ENCODE assay signal across 8 cellular contexts in the genomic region with DNA sequence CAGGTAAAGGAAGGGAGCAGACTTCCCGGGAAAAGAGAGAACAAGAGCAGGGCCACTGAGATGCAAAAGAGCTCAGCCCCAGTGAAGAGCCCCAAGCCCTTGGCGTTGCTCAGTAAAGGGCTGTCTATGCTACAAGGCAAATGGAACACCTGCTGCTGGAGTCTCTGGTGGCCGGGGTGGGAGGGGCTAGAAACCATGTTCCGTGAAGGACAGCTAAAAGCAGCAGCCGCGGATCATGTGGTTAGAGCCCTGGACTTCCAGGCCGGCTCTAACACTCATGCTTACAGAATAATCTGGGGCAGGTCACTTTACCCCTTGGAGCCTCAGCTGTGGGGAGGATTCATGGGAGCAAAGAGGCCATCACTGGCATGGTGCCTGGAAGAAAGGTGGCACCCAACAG. TPM values are rescaled to one million over a fixed set of nuclear protein-coding genes. Genes with fewer than 3 reads are reported as not detected.
DNase-seq lines count a peak whose midpoint lies in the region; FAIRE-seq and TF ChIP-seq lines count a peak whose summit lies in the region.

No MANE protein-coding gene starts in this region.

- H3K36me3 ChIP-seq in stomach: no peaks in the 10 kb centered on the region
- no peaks in the 10 kb centered on the region for H3K36me3 ChIP-seq in ovary

- no peak for TF ChIP-seq POLR2A in GM12892 (IDR thresholded peaks at IDR 0.05; ENCODE audit: low read depth, low read length)
- TF ChIP-seq POLR2A in stomach (IDR thresholded peaks at IDR 0.05): no peak
- no peak for TF ChIP-seq POLR2A in ovary (IDR thresholded peaks at IDR 0.05)

- H3K27me3 ChIP-seq in stomach (peaks cover 0 to 11% (median 0%) of the 10 kb centered on the region in 3 donors), ovary (no peaks in the 10 kb centered on the region)

- peak; percentile 50 for DNase-seq in GM12892 (ENCODE audit: insufficient read length)
- peak; percentile 58 for DNase-seq in HCEC 1CT
- peak; percentile 52 for DNase-seq in NCI-H2171 (lab: John Stamatoyannopoulos, UW)
- no peak for DNase-seq in epithelial cell of prostate (ENCODE audit: low read depth, low spot score)
- no peak for DNase-seq in type B pancreatic cell (ENCODE audit: extremely low spot score, unreplicated experiment)
- DNase-seq in mesenteric fat pad (ENCODE audit: low spot score): no peak
- no peak for DNase-seq in stomach
- no peak for DNase-seq in ovary

- 27 to 38% (median 36%) methylated on average over 7 of the region's 7 CpGs for WGBS in stomach, 5 donors
- 29 to 35% (median 32%) methylated on average over 7 of the region's 7 CpGs for WGBS in ovary, 3 donors

- TF ChIP-seq CTCF in type B pancreatic cell (conservative IDR thresholded peaks at IDR 0.05): no peak
- no peak for TF ChIP-seq CTCF in stomach (IDR thresholded peaks at IDR 0.05)
- no peak for TF ChIP-seq CTCF in ovary (IDR thresholded peaks at IDR 0.05)

- no peak for TF ChIP-seq EP300 in stomach (IDR thresholded peaks at IDR 0.05)
- no peak for TF ChIP-seq EP300 in ovary (IDR thresholded peaks at IDR 0.05)

- H3K9me3 Mint-ChIP-seq in type B pancreatic cell: no peaks in the 10 kb centered on the region

- intact Hi-C loops in stomach (cut with DNase I; ENCODE audit: low total_unique reads) (no loop called here), ovary (cut with DNase I) (no loop called here)

- no peak overlapping the region for H3K27ac Mint-ChIP-seq in type B pancreatic cell

- H3K27ac ChIP-seq in epithelial cell of prostate: peak overlapping the region; percentile 100
- H3K27ac ChIP-seq in stomach: peak overlapping the region in 1 of 5 donors; percentile 43
- H3K27ac ChIP-seq in ovary: no peak overlapping the region

- no peaks in the 10 kb centered on the region for H3K36me3 Mint-ChIP-seq in type B pancreatic cell

- H3K4me3 Mint-ChIP-seq in type B pancreatic cell: no peak overlapping the region

- peaks cover 32% of the 10 kb centered on the region for H3K27me3 Mint-ChIP-seq in type B pancreatic cell

- no peaks in the 10 kb centered on the region for H3K9me3 ChIP-seq in stomach
- no peaks in the 10 kb centered on the region for H3K9me3 ChIP-seq in ovary

- peaks cover 0 to 14% (median 2%) of the 10 kb centered on the region in 4 donors for H3K4me1 ChIP-seq in stomach
- no peaks in the 10 kb centered on the region for H3K4me1 ChIP-seq in ovary (ENCODE audit: insufficient read depth)

- H3K4me3 ChIP-seq in stomach (no peak overlapping the region), ovary (no peak overlapping the region)

- FAIRE-seq in GM12892 (lab: Jason Lieb, UNC): peak; percentile 97

- peaks cover 5% of the 10 kb centered on the region for H3K4me1 Mint-ChIP-seq in type B pancreatic cell (ENCODE audit: unreplicated experiment)

RNA-seq across cellular contexts. Expression of gene POU2F2, which starts 17.8 kb away (rescaled TPM):
- polyA plus RNA-seq in GM12892 (2012; ENCODE audit: missing spikeins): 21.0 TPM
- total RNA-seq in type B pancreatic cell (ENCODE audit: low replicate concordance): 0.57 and 1.7 TPM in 2 replicates
- total RNA-seq in mesenteric fat pad: 2.7 TPM
- total RNA-seq in stomach: 10 to 100 TPM in 2 of 5 donors, 1 to 10 TPM in 1, under 1 TPM in 2; 0.89 to 23.3 (median 3.9) TPM
- polyA plus RNA-seq in stomach: 1 to 10 TPM in 2 of 3 donors, under 1 TPM in 1; 0.68 to 2.7 (median 1.8) TPM
- total RNA-seq in ovary: 1 to 10 TPM in 4 of 7 donors, under 1 TPM in 2, not detected in 1; 0.72 to 4.3 (median 1.4) TPM
- polyA plus RNA-seq in ovary: 1 to 10 TPM in 1 of 2 donors, under 1 TPM in 1; 0.52 to 1.2 TPM

RNA-seq across cellular contexts. Expression of gene ZNF574, which starts 38.4 kb away (rescaled TPM):
- 3.2 TPM for polyA plus RNA-seq in GM12892 (2012; ENCODE audit: missing spikeins)
- total RNA-seq in type B pancreatic cell (ENCODE audit: low replicate concordance) (20.1 and 20.5 TPM in 2 replicates), mesenteric fat pad (8.9 TPM), stomach (10 to 100 TPM in 2 of 5 donors, 1 to 10 TPM in 3; 4.6 to 17.0 (median 8.8) TPM), ovary (10 to 100 TPM; 10.3 to 24.6 (median 18.2) TPM)
- polyA plus RNA-seq in stomach (1 to 10 TPM; 5.5 to 5.7 (median 5.5) TPM), ovary (10 to 100 TPM in 1 of 2 donors, 1 to 10 TPM in 1; 2.4 to 14.9 TPM)

RNA-seq across cellular contexts. Expression of gene GRIK5, which starts 44.4 kb away (rescaled TPM):
- polyA plus RNA-seq in GM12892 (2012; ENCODE audit: missing spikeins): not detected
- 1.8 and 5.8 TPM in 2 replicates for total RNA-seq in type B pancreatic cell (ENCODE audit: low replicate concordance)
- 0.80 TPM for total RNA-seq in mesenteric fat pad
- 10 to 100 TPM in 2 of 5 donors, 1 to 10 TPM in 3; 2.2 to 74.1 (median 8.3) TPM for total RNA-seq in stomach
- 1 to 10 TPM in 2 of 3 donors, under 1 TPM in 1; 0.92 to 3.1 (median 1.1) TPM for polyA plus RNA-seq in stomach
- total RNA-seq in ovary: 10 to 100 TPM in 2 of 7 donors, 1 to 10 TPM in 5; 1.7 to 16.3 (median 3.7) TPM
- 1 to 10 TPM; 2.9 to 5.3 TPM for polyA plus RNA-seq in ovary

Comparison
In these comparisons a context has a peak if more than half of its experiments do, and no peak if none do; other contexts are left out.
1. DNase-seq: peak in GM12892 (single experiment), HCEC 1CT (single experiment) and NCI-H2171 (single experiment); none in epithelial cell of prostate (single experiment), type B pancreatic cell (single experiment), mesenteric fat pad (single experiment), stomach (single experiment) and ovary (0 of 5).